17 cellular contexts compared by ENCODE assay signal in the genomic region with DNA sequence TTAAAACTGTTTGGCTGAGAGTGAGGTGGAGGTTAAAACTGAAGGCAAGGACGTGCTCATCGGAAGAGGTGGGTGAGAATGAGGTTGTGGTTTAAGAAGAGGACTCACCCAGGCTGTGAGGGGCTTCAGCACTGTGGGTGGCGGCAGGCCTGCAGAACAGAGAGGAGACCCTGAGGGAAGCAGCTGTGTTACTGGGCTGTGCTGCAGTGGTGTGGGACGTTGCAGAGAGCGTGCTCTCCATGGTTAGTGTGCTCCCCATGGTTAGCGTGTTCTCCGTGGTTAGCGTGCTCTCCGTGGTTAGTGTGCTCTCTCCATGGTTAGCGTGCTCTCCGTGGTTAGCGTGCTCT.
DNase-seq lines count a peak whose midpoint lies in the region; ATAC-seq lines count a peak whose summit lies in the region.
"Had no signal": no experiment of that assay in that cellular context is flagged by ENCODE, and none has a peak within 500 bp of the region (broad histone marks: within the 10 kb centered on the region; RNA-seq: fewer than 3 reads in every experiment).

No MANE protein-coding gene starts in this region.

- peak; percentile 8 for DNase-seq in activated gamma-delta T cell treated with anti-CD3 and anti-CD28 coated beads, Interleukin-2, amount 50 U/mL, for 16 hours (ENCODE audit: low read depth)
- DNase-seq in activated gamma-delta T cell (lab: John Stamatoyannopoulos, UW) = no peak
- DNase-seq in immature natural killer cell = peak; percentile 67 to 74 (median 72)
- DNase-seq in NCI-H2227 treated with DMSO at 0.1 percent for 48 hours (lab: John Stamatoyannopoulos, UW) = no peak
- DNase-seq: AML-193; CD4-positive, CD25-positive, alpha-beta regulatory T cell; GF-D8; NCI-H1092; NCI-H446; NCI-H748 treated with DMSO at 0.1 percent for 48 hours; PC-3 had no signal

- peak overlapping the region; percentile 28 for H3K27ac Mint-ChIP-seq in activated naive CD8-positive, alpha-beta T cell
- peak overlapping the region; percentile 87 to 96 (median 92) for H3K27ac Mint-ChIP-seq in immature natural killer cell
- H3K27ac Mint-ChIP-seq in stimulated activated naive CD8-positive, alpha-beta T cell treated with anti-CD3 and anti-CD28 coated beads, Interleukin-15, Interleukin-2, amounts not matched to agents 100 ng/mL and 50 ng/mL, for 24 hours = peak overlapping the region; percentile 78
- H3K27ac Mint-ChIP-seq: GM23338 had no signal

- H3K36me3 Mint-ChIP-seq in activated naive CD8-positive, alpha-beta T cell = peaks cover 11% of the 10 kb centered on the region
- peaks cover 16 to 22% (median 18%) of the 10 kb centered on the region in 3 donors for H3K36me3 Mint-ChIP-seq in immature natural killer cell
- H3K36me3 Mint-ChIP-seq in stimulated activated naive CD8-positive, alpha-beta T cell treated with anti-CD3 and anti-CD28 coated beads, Interleukin-15, Interleukin-2, amounts not matched to agents 100 ng/mL and 50 ng/mL, for 24 hours (ENCODE audit: low read depth) = peaks cover 35% of the 10 kb centered on the region

- ATAC-seq in GM21717 (IDR thresholded peaks at IDR 0.05; ENCODE audit: unreplicated experiment) = no peak
- no peak for ATAC-seq in GM21526 (IDR thresholded peaks at IDR 0.05; ENCODE audit: low FRiP score, unreplicated experiment)
- ATAC-seq: GM23338, K562, PC-3 had no signal

- H3K4me1 Mint-ChIP-seq in activated naive CD8-positive, alpha-beta T cell (ENCODE audit: low read depth) = peaks cover 9% of the 10 kb centered on the region
- H3K4me1 Mint-ChIP-seq in immature natural killer cell = peaks cover 23 to 41% of the 10 kb centered on the region in 2 donors
- H3K4me1 Mint-ChIP-seq in stimulated activated naive CD8-positive, alpha-beta T cell treated with anti-CD3 and anti-CD28 coated beads, Interleukin-15, Interleukin-2, amounts not matched to agents 100 ng/mL and 50 ng/mL, for 24 hours (ENCODE audit: low read depth) = peaks cover 10% of the 10 kb centered on the region
- H3K4me1 Mint-ChIP-seq: GM23338 had no signal

- no peaks in the 10 kb centered on the region for H3K27me3 Mint-ChIP-seq in activated naive CD8-positive, alpha-beta T cell
- H3K27me3 Mint-ChIP-seq in immature natural killer cell (ENCODE audit: low read depth in 3 of 3) = peaks cover 18 to 30% (median 28%) of the 10 kb centered on the region in 3 donors
- no peaks in the 10 kb centered on the region for H3K27me3 Mint-ChIP-seq in stimulated activated naive CD8-positive, alpha-beta T cell treated with anti-CD3 and anti-CD28 coated beads, Interleukin-15, Interleukin-2, amounts not matched to agents 100 ng/mL and 50 ng/mL, for 24 hours
- H3K27me3 Mint-ChIP-seq: CD4-positive, CD25-positive, alpha-beta regulatory T cell had no signal

- H3K4me3 Mint-ChIP-seq in activated naive CD8-positive, alpha-beta T cell = no peak overlapping the region
- peak overlapping the region; percentile 76 to 78 (median 77) for H3K4me3 Mint-ChIP-seq in immature natural killer cell
- H3K4me3 Mint-ChIP-seq in stimulated activated naive CD8-positive, alpha-beta T cell treated with anti-CD3 and anti-CD28 coated beads, Interleukin-15, Interleukin-2, amounts not matched to agents 100 ng/mL and 50 ng/mL, for 24 hours = peak overlapping the region; percentile 59
- H3K4me3 Mint-ChIP-seq: CD4-positive, CD25-positive, alpha-beta regulatory T cell; GM23338 had no signal

- H3K9me3 Mint-ChIP-seq in activated naive CD8-positive, alpha-beta T cell (ENCODE audit: low read depth) = no peaks in the 10 kb centered on the region
- H3K9me3 Mint-ChIP-seq in immature natural killer cell = peaks cover 0 to 8% (median 3%) of the 10 kb centered on the region in 6 donors
- H3K9me3 Mint-ChIP-seq in stimulated activated naive CD8-positive, alpha-beta T cell treated with anti-CD3 and anti-CD28 coated beads, Interleukin-15, Interleukin-2, amounts not matched to agents 100 ng/mL and 50 ng/mL, for 24 hours = peaks cover 7% of the 10 kb centered on the region

Comparison
In these comparisons a context has a peak if more than half of its experiments do, and no peak if none do; other contexts are left out.
1. DNase-seq: peak in activated gamma-delta T cell treated with anti-CD3 and anti-CD28 coated beads, Interleukin-2, amount 50 U/mL, for 16 hours (single experiment) and immature natural killer cell (3 of 3); none in activated gamma-delta T cell (single experiment) and NCI-H2227 treated with DMSO at 0.1 percent for 48 hours (single experiment).
2. H3K27ac Mint-ChIP-seq: peak in every context shown above with its lines; median percentile 92 in immature natural killer cell; 78 in stimulated activated naive CD8-positive, alpha-beta T cell treated with anti-CD3 and anti-CD28 coated beads, Interleukin-15, Interleukin-2, amounts not matched to agents 100 ng/mL and 50 ng/mL, for 24 hours; 28 in activated naive CD8-positive, alpha-beta T cell.